Comparison of ENCODE assay signal across 15 cellular contexts in the genomic region with DNA sequence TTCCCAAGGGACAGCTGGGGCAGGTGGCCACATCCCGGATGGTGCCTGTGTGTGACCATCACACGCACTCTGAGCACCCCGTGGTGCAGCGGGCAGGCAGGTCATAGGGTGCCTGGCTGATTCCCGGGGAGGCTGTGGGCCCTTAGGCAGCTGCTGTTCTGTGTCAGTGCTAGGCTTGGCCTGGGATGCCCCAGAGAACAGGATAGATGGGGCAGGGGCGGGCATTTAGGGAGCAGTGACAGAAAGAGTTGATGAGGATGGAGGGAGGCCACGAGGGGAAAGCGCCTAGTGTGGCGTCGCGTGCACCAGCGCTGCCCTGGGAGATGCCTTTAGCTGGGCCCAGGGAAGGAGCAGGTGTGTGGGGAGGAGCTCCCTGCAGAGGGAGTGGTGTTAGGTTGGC. TPM values are rescaled to one million over a fixed set of nuclear protein-coding genes. Genes with fewer than 3 reads are reported as not detected.
"Had no signal": no experiment of that assay in that cellular context is flagged by ENCODE, and none has a peak within 500 bp of the region (broad histone marks: within the 10 kb centered on the region; RNA-seq: fewer than 3 reads in every experiment).

No MANE protein-coding gene starts in this region.

RNA-seq across cellular contexts. Expression of gene PSG8, which starts 1.4 kb away (rescaled TPM):
- total RNA-seq: activated B cell treated with CpG ODN at 0.5 μM for 24 hours; activated CD4-positive, alpha-beta memory T cell treated with anti-CD3 and anti-CD28 coated beads for 36 hours; activated CD4-positive, alpha-beta memory T cell treated with anti-CD3 and anti-CD28 coated beads, Interleukin-2, amount 10 ng/mL, durations not matched to agents 7 days and 5 days; activated CD4-positive, alpha-beta T cell treated with anti-CD3 and anti-CD28 coated beads for 36 hours; activated CD4-positive, alpha-beta T cell treated with anti-CD3 and anti-CD28 coated beads, Interleukin-2, amount 10 ng/mL, durations not matched to agents 24 days and 14 days; activated CD4-positive, alpha-beta T cell treated with anti-CD3 and anti-CD28 coated beads, Interleukin-2, amount 10 ng/mL, durations not matched to agents 7 days and 5 days; activated CD8-positive, alpha-beta memory T cell treated with anti-CD3 and anti-CD28 coated beads for 36 hours; activated CD8-positive, alpha-beta memory T cell treated with anti-CD3 and anti-CD28 coated beads, Interleukin-2, amount 10 ng/mL, durations not matched to agents 7 days and 5 days; activated CD8-positive, alpha-beta T cell treated with anti-CD3 and anti-CD28 coated beads for 36 hours; activated CD8-positive, alpha-beta T cell treated with anti-CD3 and anti-CD28 coated beads, Interleukin-2, amount 10 ng/mL, durations not matched to agents 7 days and 5 days; T-cell; T-helper 1 cell treated with Interleukin-12 subunit alpha and Interleukin-12 subunit beta and Interleukin-4 antibody, amounts not matched to agents 30 ng/mL and 1 ng/mL, for 36 hours; T-helper 17 cell; T-helper 2 cell treated with Interferon-gamma antibody and Interleukin-4, amounts not matched to agents 100 ng/mL and 5 ng/mL, for 36 hours; WTC11 had no signal

RNA-seq across cellular contexts. Expression of gene PSG3, which starts 26.6 kb away (rescaled TPM):
- total RNA-seq: activated B cell treated with CpG ODN at 0.5 μM for 24 hours; activated CD4-positive, alpha-beta memory T cell treated with anti-CD3 and anti-CD28 coated beads for 36 hours; activated CD4-positive, alpha-beta memory T cell treated with anti-CD3 and anti-CD28 coated beads, Interleukin-2, amount 10 ng/mL, durations not matched to agents 7 days and 5 days; activated CD4-positive, alpha-beta T cell treated with anti-CD3 and anti-CD28 coated beads for 36 hours; activated CD4-positive, alpha-beta T cell treated with anti-CD3 and anti-CD28 coated beads, Interleukin-2, amount 10 ng/mL, durations not matched to agents 24 days and 14 days; activated CD4-positive, alpha-beta T cell treated with anti-CD3 and anti-CD28 coated beads, Interleukin-2, amount 10 ng/mL, durations not matched to agents 7 days and 5 days; activated CD8-positive, alpha-beta memory T cell treated with anti-CD3 and anti-CD28 coated beads for 36 hours; activated CD8-positive, alpha-beta memory T cell treated with anti-CD3 and anti-CD28 coated beads, Interleukin-2, amount 10 ng/mL, durations not matched to agents 7 days and 5 days; activated CD8-positive, alpha-beta T cell treated with anti-CD3 and anti-CD28 coated beads for 36 hours; activated CD8-positive, alpha-beta T cell treated with anti-CD3 and anti-CD28 coated beads, Interleukin-2, amount 10 ng/mL, durations not matched to agents 7 days and 5 days; T-cell; T-helper 1 cell treated with Interleukin-12 subunit alpha and Interleukin-12 subunit beta and Interleukin-4 antibody, amounts not matched to agents 30 ng/mL and 1 ng/mL, for 36 hours; T-helper 2 cell treated with Interferon-gamma antibody and Interleukin-4, amounts not matched to agents 100 ng/mL and 5 ng/mL, for 36 hours; WTC11 had no signal
